1 cellular context compared by ENCODE assay signal in the genomic region with DNA sequence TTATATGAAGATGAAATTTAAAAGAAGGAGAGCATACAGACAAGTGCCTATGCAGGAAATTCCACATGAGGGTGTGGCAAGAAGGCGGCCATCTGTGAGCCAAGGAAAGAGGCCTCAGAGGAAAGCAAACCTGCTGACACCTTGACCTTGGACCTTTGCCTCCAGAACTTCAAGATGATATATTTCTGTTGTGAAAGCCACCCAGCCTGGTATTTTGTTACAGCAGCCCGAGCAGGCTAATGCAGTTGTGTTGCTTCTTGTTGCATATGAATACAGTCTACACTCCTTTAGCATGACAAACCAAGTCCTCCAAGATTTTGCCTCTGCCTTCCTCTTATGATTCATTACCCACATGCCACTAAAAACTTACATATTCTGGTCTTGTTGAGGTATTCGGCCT.
TF ChIP-seq lines count a peak whose summit lies in the region.

No MANE protein-coding gene starts in this region.

TF ChIP-seq in K562, 482 proteins besides CTCF, POLR2A, EP300 and RAD21 (continues in another document):
- TF ChIP-seq ZBTB7A (IDR thresholded peaks at IDR 0.05; ENCODE audit: borderline replicate concordance, control insufficient read depth, low read depth, low read length) (no peak), TEAD2 (tag; IDR thresholded peaks at IDR 0.05) (no peak), RBBP5 (IDR thresholded peaks at IDR 0.05; ENCODE audit: borderline replicate concordance, insufficient read depth, low read length, poor library complexity, severe bottlenecking) (no peak), CBX8 (IDR thresholded peaks at IDR 0.05; ENCODE audit: borderline replicate concordance, extremely low read depth, low read depth, low read length, poor library complexity, severe bottlenecking) (no peak), FOS (IDR thresholded peaks at IDR 0.05; ENCODE audit: extremely low read depth, insufficient read length) (no peak), HMG20A (CRISPR knock-in tag; conservative IDR thresholded peaks at IDR 0.05) (no peak), ZNF184 (CRISPR knock-in tag; IDR thresholded peaks at IDR 0.05) (no peak), ZNF311 (CRISPR knock-in tag; IDR thresholded peaks at IDR 0.05) (no peak), TAF9B (IDR thresholded peaks at IDR 0.05; ENCODE audit: partially characterized antibody) (no peak), ZNF143 (CRISPR knock-in tag; IDR thresholded peaks at IDR 0.05) (no peak), SMARCB1 (IDR thresholded peaks at IDR 0.05; ENCODE audit: insufficient read length, low read depth) (no peak), YY1 (IDR thresholded peaks at IDR 0.05; ENCODE audit: borderline replicate concordance in 1 of 3, control insufficient read depth in 1 of 3, extremely low read depth in 1 of 3, insufficient read depth in 3 of 3, insufficient read length in 1 of 3, insufficient replicate concordance in 2 of 3, low read depth in 1 of 3, low read length in 2 of 3) (peak in 1 of 3 experiments; percentile 53), HNRNPUL1 (IDR thresholded peaks at IDR 0.05; ENCODE audit: low read length) (no peak), ZNF354B (CRISPR knock-in tag; IDR thresholded peaks at IDR 0.05) (no peak), GTF2F1 (IDR thresholded peaks at IDR 0.05; ENCODE audit: low read depth, low read length) (no peak), HDAC2 (IDR thresholded peaks at IDR 0.05) (no peak), SETDB1 (IDR thresholded peaks at IDR 0.05; ENCODE audit: low read length) (no peak), XRCC4 (IDR thresholded peaks at IDR 0.05; ENCODE audit: extremely low read depth, insufficient read depth, insufficient read length) (no peak), POLR2H (tag; IDR thresholded peaks at IDR 0.05; ENCODE audit: low read depth) (no peak), RBM17 (IDR thresholded peaks at IDR 0.05; ENCODE audit: borderline replicate concordance, low read depth, low read length) (no peak), CHD1 (IDR thresholded peaks at IDR 0.05; ENCODE audit: low read length) (no peak), SMAD3 (CRISPR knock-in tag; conservative IDR thresholded peaks at IDR 0.05) (no peak), ZNF384 (IDR thresholded peaks at IDR 0.05; ENCODE audit: low read depth, low read length) (no peak), NR2C2 (CRISPR knock-in tag; IDR thresholded peaks at IDR 0.05) (no peak), NR2C2 (tag; IDR thresholded peaks at IDR 0.05) (peak; percentile 54; the same call in 1 of the 2 replicates), SP2 (IDR thresholded peaks at IDR 0.05; ENCODE audit: extremely low read depth, low read depth, low read length, poor library complexity, severe bottlenecking) (no peak), GTF2E2 (tag; IDR thresholded peaks at IDR 0.05) (no peak), MXI1 (IDR thresholded peaks at IDR 0.05; ENCODE audit: low read depth, low read length) (no peak), TRIM24 (IDR thresholded peaks at IDR 0.05) (peak; percentile 13 to 20; a peak in 1 of 4 replicates), ZC3H11A (IDR thresholded peaks at IDR 0.05; ENCODE audit: low read depth, low read length) (no peak), ZNF253 (CRISPR knock-in tag; conservative IDR thresholded peaks at IDR 0.05) (no peak), SRSF7 (optimal IDR thresholded peaks at IDR 0.05; ENCODE audit: low read depth, low read length) (no peak), CBFA2T3 (IDR thresholded peaks at IDR 0.05) (peak; percentile 21; the same call in 1 of the 2 replicates), ZNF347 (CRISPR knock-in tag; IDR thresholded peaks at IDR 0.05; ENCODE audit: low read depth) (no peak), NCOA6 (IDR thresholded peaks at IDR 0.05) (no peak), ZNF444 (CRISPR knock-in tag; IDR thresholded peaks at IDR 0.05) (no peak), ZNF445 (CRISPR knock-in tag; IDR thresholded peaks at IDR 0.05; ENCODE audit: low read depth) (no peak), IRF2 (CRISPR knock-in tag; IDR thresholded peaks at IDR 0.05) (no peak), ZNF707 (CRISPR knock-in tag; conservative IDR thresholded peaks at IDR 0.05) (no peak), THRAP3 (IDR thresholded peaks at IDR 0.05; ENCODE audit: borderline replicate concordance) (no peak), ZKSCAN1 (IDR thresholded peaks at IDR 0.05; ENCODE audit: low read depth, low read length) (no peak), CEBPG (CRISPR knock-in tag; IDR thresholded peaks at IDR 0.05) (no peak), CEBPG (tag; conservative IDR thresholded peaks at IDR 0.05 in 1 of 2, IDR thresholded peaks at IDR 0.05 in 1 of 2) (no peak)
- TF ChIP-seq, protein P1, sequence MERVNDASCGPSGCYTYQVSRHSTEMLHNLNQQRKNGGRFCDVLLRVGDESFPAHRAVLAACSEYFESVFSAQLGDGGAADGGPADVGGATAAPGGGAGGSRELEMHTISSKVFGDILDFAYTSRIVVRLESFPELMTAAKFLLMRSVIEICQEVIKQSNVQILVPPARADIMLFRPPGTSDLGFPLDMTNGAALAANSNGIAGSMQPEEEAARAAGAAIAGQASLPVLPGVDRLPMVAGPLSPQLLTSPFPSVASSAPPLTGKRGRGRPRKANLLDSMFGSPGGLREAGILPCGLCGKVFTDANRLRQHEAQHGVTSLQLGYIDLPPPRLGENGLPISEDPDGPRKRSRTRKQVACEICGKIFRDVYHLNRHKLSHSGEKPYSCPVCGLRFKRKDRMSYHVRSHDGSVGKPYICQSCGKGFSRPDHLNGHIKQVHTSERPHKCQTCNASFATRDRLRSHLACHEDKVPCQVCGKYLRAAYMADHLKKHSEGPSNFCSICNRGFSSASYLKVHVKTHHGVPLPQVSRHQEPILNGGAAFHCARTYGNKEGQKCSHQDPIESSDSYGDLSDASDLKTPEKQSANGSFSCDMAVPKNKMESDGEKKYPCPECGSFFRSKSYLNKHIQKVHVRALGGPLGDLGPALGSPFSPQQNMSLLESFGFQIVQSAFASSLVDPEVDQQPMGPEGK (CRISPR knock-in tag; IDR thresholded peaks at IDR 0.05; ENCODE audit: borderline replicate concordance): no peak
- TF ChIP-seq, protein P2, sequence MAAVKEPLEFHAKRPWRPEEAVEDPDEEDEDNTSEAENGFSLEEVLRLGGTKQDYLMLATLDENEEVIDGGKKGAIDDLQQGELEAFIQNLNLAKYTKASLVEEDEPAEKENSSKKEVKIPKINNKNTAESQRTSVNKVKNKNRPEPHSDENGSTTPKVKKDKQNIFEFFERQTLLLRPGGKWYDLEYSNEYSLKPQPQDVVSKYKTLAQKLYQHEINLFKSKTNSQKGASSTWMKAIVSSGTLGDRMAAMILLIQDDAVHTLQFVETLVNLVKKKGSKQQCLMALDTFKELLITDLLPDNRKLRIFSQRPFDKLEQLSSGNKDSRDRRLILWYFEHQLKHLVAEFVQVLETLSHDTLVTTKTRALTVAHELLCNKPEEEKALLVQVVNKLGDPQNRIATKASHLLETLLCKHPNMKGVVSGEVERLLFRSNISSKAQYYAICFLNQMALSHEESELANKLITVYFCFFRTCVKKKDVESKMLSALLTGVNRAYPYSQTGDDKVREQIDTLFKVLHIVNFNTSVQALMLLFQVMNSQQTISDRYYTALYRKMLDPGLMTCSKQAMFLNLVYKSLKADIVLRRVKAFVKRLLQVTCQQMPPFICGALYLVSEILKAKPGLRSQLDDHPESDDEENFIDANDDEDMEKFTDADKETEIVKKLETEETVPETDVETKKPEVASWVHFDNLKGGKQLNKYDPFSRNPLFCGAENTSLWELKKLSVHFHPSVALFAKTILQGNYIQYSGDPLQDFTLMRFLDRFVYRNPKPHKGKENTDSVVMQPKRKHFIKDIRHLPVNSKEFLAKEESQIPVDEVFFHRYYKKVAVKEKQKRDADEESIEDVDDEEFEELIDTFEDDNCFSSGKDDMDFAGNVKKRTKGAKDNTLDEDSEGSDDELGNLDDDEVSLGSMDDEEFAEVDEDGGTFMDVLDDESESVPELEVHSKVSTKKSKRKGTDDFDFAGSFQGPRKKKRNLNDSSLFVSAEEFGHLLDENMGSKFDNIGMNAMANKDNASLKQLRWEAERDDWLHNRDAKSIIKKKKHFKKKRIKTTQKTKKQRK (IDR thresholded peaks at IDR 0.05; ENCODE audit: borderline replicate concordance, low read depth, low read length): no peak
- TF ChIP-seq, protein P3, sequence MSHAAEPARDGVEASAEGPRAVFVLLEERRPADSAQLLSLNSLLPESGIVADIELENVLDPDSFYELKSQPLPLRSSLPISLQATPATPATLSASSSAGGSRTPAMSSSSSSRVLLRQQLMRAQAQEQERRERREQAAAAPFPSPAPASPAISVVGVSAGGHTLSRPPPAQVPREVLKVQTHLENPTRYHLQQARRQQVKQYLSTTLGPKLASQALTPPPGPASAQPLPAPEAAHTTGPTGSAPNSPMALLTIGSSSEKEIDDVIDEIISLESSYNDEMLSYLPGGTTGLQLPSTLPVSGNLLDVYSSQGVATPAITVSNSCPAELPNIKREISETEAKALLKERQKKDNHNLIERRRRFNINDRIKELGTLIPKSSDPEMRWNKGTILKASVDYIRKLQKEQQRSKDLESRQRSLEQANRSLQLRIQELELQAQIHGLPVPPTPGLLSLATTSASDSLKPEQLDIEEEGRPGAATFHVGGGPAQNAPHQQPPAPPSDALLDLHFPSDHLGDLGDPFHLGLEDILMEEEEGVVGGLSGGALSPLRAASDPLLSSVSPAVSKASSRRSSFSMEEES (CRISPR knock-in tag; IDR thresholded peaks at IDR 0.05): no peak
- TF ChIP-seq, protein P4, sequence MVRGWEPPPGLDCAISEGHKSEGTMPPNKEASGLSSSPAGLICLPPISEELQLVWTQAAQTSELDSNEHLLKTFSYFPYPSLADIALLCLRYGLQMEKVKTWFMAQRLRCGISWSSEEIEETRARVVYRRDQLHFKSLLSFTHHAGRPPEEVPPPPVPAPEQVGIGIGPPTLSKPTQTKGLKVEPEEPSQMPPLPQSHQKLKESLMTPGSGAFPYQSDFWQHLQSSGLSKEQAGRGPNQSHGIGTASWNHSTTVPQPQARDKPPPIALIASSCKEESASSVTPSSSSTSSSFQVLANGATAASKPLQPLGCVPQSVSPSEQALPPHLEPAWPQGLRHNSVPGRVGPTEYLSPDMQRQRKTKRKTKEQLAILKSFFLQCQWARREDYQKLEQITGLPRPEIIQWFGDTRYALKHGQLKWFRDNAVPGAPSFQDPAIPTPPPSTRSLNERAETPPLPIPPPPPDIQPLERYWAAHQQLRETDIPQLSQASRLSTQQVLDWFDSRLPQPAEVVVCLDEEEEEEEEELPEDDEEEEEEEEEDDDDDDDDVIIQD (CRISPR knock-in tag; IDR thresholded peaks at IDR 0.05): no peak
- TF ChIP-seq, protein P5, sequence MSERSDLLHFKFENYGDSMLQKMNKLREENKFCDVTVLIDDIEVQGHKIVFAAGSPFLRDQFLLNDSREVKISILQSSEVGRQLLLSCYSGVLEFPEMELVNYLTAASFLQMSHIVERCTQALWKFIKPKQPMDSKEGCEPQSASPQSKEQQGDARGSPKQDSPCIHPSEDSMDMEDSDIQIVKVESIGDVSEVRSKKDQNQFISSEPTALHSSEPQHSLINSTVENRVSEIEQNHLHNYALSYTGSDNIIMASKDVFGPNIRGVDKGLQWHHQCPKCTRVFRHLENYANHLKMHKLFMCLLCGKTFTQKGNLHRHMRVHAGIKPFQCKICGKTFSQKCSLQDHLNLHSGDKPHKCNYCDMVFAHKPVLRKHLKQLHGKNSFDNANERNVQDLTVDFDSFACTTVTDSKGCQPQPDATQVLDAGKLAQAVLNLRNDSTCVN (CRISPR knock-in tag; IDR thresholded peaks at IDR 0.05): no peak
- TF ChIP-seq, protein P6, sequence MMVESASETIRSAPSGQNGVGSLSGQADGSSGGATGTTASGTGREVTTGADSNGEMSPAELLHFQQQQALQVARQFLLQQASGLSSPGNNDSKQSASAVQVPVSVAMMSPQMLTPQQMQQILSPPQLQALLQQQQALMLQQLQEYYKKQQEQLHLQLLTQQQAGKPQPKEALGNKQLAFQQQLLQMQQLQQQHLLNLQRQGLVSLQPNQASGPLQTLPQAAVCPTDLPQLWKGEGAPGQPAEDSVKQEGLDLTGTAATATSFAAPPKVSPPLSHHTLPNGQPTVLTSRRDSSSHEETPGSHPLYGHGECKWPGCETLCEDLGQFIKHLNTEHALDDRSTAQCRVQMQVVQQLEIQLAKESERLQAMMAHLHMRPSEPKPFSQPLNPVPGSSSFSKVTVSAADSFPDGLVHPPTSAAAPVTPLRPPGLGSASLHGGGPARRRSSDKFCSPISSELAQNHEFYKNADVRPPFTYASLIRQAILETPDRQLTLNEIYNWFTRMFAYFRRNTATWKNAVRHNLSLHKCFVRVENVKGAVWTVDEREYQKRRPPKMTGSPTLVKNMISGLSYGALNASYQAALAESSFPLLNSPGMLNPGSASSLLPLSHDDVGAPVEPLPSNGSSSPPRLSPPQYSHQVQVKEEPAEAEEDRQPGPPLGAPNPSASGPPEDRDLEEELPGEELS (CRISPR knock-in tag; IDR thresholded peaks at IDR 0.05; ENCODE audit: borderline replicate concordance): no peak
- TF ChIP-seq, protein P7, sequence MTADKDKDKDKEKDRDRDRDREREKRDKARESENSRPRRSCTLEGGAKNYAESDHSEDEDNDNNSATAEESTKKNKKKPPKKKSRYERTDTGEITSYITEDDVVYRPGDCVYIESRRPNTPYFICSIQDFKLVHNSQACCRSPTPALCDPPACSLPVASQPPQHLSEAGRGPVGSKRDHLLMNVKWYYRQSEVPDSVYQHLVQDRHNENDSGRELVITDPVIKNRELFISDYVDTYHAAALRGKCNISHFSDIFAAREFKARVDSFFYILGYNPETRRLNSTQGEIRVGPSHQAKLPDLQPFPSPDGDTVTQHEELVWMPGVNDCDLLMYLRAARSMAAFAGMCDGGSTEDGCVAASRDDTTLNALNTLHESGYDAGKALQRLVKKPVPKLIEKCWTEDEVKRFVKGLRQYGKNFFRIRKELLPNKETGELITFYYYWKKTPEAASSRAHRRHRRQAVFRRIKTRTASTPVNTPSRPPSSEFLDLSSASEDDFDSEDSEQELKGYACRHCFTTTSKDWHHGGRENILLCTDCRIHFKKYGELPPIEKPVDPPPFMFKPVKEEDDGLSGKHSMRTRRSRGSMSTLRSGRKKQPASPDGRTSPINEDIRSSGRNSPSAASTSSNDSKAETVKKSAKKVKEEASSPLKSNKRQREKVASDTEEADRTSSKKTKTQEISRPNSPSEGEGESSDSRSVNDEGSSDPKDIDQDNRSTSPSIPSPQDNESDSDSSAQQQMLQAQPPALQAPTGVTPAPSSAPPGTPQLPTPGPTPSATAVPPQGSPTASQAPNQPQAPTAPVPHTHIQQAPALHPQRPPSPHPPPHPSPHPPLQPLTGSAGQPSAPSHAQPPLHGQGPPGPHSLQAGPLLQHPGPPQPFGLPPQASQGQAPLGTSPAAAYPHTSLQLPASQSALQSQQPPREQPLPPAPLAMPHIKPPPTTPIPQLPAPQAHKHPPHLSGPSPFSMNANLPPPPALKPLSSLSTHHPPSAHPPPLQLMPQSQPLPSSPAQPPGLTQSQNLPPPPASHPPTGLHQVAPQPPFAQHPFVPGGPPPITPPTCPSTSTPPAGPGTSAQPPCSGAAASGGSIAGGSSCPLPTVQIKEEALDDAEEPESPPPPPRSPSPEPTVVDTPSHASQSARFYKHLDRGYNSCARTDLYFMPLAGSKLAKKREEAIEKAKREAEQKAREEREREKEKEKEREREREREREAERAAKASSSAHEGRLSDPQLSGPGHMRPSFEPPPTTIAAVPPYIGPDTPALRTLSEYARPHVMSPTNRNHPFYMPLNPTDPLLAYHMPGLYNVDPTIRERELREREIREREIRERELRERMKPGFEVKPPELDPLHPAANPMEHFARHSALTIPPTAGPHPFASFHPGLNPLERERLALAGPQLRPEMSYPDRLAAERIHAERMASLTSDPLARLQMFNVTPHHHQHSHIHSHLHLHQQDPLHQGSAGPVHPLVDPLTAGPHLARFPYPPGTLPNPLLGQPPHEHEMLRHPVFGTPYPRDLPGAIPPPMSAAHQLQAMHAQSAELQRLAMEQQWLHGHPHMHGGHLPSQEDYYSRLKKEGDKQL (CRISPR knock-in tag; IDR thresholded peaks at IDR 0.05; ENCODE audit: borderline replicate concordance): no peak
